ENCODE assay signal across 8 cellular contexts in the genomic region with DNA sequence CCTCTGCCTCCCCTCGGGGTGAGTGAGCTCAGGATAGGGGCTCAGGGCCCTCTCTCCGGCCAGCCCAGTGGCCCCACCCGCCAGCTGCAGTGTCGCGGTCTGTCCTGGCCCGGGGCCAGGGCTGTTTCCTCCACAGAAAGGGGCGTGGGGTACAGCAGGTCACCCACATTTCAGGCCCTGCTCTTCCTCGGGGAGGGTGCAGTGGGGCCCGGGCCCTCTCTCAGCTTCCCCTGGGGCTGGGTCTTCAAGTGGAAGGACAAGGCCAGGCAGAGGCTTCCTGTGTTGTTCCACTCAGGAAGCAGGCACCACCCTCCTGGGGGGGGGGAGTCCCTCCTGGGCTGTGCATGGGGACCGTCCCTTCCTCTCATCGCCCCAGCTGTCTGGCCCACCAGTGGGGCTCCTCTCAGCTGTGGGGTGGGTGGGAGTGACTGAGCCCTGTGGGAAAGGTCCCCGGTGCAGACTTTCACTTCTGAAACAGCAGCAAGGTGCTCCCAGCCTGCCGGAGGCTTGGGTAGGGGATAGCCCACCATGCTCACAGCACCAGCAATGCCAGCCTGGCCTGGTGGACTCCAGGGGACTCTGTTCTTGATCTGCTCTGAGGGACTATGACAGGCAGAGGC. TPM values are rescaled to one million over a fixed set of nuclear protein-coding genes. Genes with fewer than 3 reads are reported as not detected.
DNase-seq lines count a peak whose midpoint lies in the region; ATAC-seq and TF ChIP-seq lines count a peak whose summit lies in the region.

No MANE protein-coding gene starts in this region.

- H3K4me1 Mint-ChIP-seq in GM23338 = peaks cover 19% of the 10 kb centered on the region

- no peak overlapping the region for H3K27ac Mint-ChIP-seq in GM23338

- CTCF ChIA-PET in PC-9 (lab: Charles Lee) = no interaction called here

- peaks cover 20% of the 10 kb centered on the region for H3K27me3 Mint-ChIP-seq in GM23338 (ENCODE audit: insufficient read depth, low read depth, poor library complexity)

- H3K4me3 Mint-ChIP-seq in GM23338 = no peak overlapping the region

- no peak overlapping the region for H3K4me3 ChIP-seq in SJCRH30
- peak overlapping the region in 6 of 7 experiments; percentile 10 to 31 (median 23) for H3K4me3 ChIP-seq in skin epidermis
- H3K4me3 ChIP-seq in PC-9 = no peak overlapping the region
- H3K4me3 ChIP-seq in GM23338 = no peak overlapping the region
- no peak overlapping the region for H3K4me3 ChIP-seq in MG63

- POLR2A ChIA-PET in PC-9 (lab: Charles Lee; ENCODE audit: unreplicated experiment) = no interaction called here

- H3K27me3 ChIP-seq in SJCRH30 (no peaks in the 10 kb centered on the region), PC-9 (ENCODE audit: insufficient read depth, low read depth) (no peaks in the 10 kb centered on the region), GM23338 (ENCODE audit: insufficient read depth) (no peaks in the 10 kb centered on the region), MG63 (no peaks in the 10 kb centered on the region)

- H3K9me3 ChIP-seq in SJCRH30 (replicated peaks) (no peaks in the 10 kb centered on the region), PC-9 (ENCODE audit: insufficient read depth, low read depth) (no peaks in the 10 kb centered on the region), MG63 (no peaks in the 10 kb centered on the region)

- H3K27ac ChIP-seq in SJCRH30 (peak overlapping the region; percentile 9; the same call in 1 of the 2 replicates), caudate nucleus (ENCODE audit: low read depth, low read length) (peak overlapping the region; percentile 48), skin epidermis (peak overlapping the region; percentile 38 to 96 (median 73)), PC-9 (no peak overlapping the region), GM23338 (ENCODE audit: low read depth) (no peak overlapping the region)

- H3K9me3 Mint-ChIP-seq in GM23338 = no peaks in the 10 kb centered on the region

- H4K20me1 ChIP-seq in PC-9 (ENCODE audit: insufficient read depth) (no peaks in the 10 kb centered on the region), GM23338 (replicated peaks; ENCODE audit: insufficient read depth) (no peaks in the 10 kb centered on the region)

- H3K9me2 ChIP-seq in PC-9 (ENCODE audit: insufficient read depth) (no peaks in the 10 kb centered on the region), GM23338 (ENCODE audit: insufficient read depth) (no peaks in the 10 kb centered on the region)

- H3K4me1 ChIP-seq in SJCRH30 (peaks cover 50% of the 10 kb centered on the region), PC-9 (replicated peaks; ENCODE audit: insufficient read depth) (no peaks in the 10 kb centered on the region), GM23338 (ENCODE audit: insufficient read depth) (no peaks in the 10 kb centered on the region; the same call in 1 of the 2 replicates)

- TF ChIP-seq CTCF in GM13977 (IDR thresholded peaks at IDR 0.05; ENCODE audit: extremely low read depth, insufficient read depth, missing control alignments) (no peak), PC-9 (conservative IDR thresholded peaks at IDR 0.05) (no peak), GM23338 (conservative IDR thresholded peaks at IDR 0.05; ENCODE audit: low read depth in 2 of 2) (no peak)

- H2AFZ ChIP-seq in PC-9 = no peak overlapping the region
- H2AFZ ChIP-seq in GM23338 = no peak overlapping the region

- H3F3A ChIP-seq in PC-9 (ENCODE audit: insufficient read depth, low read depth) (no peaks in the 10 kb centered on the region), GM23338 (replicated peaks; ENCODE audit: low read depth) (no peaks in the 10 kb centered on the region)

- H3K36me3 ChIP-seq in SJCRH30 (no peaks in the 10 kb centered on the region), PC-9 (ENCODE audit: low read depth) (no peaks in the 10 kb centered on the region), GM23338 (ENCODE audit: insufficient read depth) (no peaks in the 10 kb centered on the region), MG63 (no peaks in the 10 kb centered on the region)

- intact Hi-C loops in PC-9 (cut with micrococcal nuclease; ENCODE audit: unreplicated experiment) = no loop called here

- H3K79me2 ChIP-seq in PC-9 (ENCODE audit: low read depth) = no peaks in the 10 kb centered on the region
- no peaks in the 10 kb centered on the region for H3K79me2 ChIP-seq in GM23338 (replicated peaks; ENCODE audit: insufficient read depth)

- DNase-seq in GM13977 (ENCODE audit: low spot score) (peak; percentile 75), SJCRH30 (peak in 1 of 2 experiments; percentile 52), caudate nucleus (lab: John Stamatoyannopoulos, UW) (peak in 1 of 61 donors; percentile 13), PC-9 (no peak), kidney glomerular epithelial cell (lab: John Stamatoyannopoulos, UW) (no peak), GM23338 (ENCODE audit: low spot score) (no peak), MG63 (no peak)

- no TSS peak for BruUV-seq in PC-9 (replicated peaks; lab: Mats Ljungman, UMichigan)

- in situ Hi-C loops in GM13977 (cut with MboI; ENCODE audit: low pct_unique_long_range_greater_than_20kb, low sequenced_read_pairs, unreplicated experiment) = no loop called here

- no peaks in the 10 kb centered on the region; the same call in 2 of the 3 replicates for H3K36me3 Mint-ChIP-seq in GM23338 (ENCODE audit: low read depth)

- no peak overlapping the region for H3K4me2 ChIP-seq in PC-9
- no peak overlapping the region for H3K4me2 ChIP-seq in GM23338

- no peak for ATAC-seq in GM23338

TF ChIP-seq in GM23338, 12 proteins besides CTCF, POLR2A, EP300 and RAD21 (continues in another document):
- TF ChIP-seq, protein P1, sequence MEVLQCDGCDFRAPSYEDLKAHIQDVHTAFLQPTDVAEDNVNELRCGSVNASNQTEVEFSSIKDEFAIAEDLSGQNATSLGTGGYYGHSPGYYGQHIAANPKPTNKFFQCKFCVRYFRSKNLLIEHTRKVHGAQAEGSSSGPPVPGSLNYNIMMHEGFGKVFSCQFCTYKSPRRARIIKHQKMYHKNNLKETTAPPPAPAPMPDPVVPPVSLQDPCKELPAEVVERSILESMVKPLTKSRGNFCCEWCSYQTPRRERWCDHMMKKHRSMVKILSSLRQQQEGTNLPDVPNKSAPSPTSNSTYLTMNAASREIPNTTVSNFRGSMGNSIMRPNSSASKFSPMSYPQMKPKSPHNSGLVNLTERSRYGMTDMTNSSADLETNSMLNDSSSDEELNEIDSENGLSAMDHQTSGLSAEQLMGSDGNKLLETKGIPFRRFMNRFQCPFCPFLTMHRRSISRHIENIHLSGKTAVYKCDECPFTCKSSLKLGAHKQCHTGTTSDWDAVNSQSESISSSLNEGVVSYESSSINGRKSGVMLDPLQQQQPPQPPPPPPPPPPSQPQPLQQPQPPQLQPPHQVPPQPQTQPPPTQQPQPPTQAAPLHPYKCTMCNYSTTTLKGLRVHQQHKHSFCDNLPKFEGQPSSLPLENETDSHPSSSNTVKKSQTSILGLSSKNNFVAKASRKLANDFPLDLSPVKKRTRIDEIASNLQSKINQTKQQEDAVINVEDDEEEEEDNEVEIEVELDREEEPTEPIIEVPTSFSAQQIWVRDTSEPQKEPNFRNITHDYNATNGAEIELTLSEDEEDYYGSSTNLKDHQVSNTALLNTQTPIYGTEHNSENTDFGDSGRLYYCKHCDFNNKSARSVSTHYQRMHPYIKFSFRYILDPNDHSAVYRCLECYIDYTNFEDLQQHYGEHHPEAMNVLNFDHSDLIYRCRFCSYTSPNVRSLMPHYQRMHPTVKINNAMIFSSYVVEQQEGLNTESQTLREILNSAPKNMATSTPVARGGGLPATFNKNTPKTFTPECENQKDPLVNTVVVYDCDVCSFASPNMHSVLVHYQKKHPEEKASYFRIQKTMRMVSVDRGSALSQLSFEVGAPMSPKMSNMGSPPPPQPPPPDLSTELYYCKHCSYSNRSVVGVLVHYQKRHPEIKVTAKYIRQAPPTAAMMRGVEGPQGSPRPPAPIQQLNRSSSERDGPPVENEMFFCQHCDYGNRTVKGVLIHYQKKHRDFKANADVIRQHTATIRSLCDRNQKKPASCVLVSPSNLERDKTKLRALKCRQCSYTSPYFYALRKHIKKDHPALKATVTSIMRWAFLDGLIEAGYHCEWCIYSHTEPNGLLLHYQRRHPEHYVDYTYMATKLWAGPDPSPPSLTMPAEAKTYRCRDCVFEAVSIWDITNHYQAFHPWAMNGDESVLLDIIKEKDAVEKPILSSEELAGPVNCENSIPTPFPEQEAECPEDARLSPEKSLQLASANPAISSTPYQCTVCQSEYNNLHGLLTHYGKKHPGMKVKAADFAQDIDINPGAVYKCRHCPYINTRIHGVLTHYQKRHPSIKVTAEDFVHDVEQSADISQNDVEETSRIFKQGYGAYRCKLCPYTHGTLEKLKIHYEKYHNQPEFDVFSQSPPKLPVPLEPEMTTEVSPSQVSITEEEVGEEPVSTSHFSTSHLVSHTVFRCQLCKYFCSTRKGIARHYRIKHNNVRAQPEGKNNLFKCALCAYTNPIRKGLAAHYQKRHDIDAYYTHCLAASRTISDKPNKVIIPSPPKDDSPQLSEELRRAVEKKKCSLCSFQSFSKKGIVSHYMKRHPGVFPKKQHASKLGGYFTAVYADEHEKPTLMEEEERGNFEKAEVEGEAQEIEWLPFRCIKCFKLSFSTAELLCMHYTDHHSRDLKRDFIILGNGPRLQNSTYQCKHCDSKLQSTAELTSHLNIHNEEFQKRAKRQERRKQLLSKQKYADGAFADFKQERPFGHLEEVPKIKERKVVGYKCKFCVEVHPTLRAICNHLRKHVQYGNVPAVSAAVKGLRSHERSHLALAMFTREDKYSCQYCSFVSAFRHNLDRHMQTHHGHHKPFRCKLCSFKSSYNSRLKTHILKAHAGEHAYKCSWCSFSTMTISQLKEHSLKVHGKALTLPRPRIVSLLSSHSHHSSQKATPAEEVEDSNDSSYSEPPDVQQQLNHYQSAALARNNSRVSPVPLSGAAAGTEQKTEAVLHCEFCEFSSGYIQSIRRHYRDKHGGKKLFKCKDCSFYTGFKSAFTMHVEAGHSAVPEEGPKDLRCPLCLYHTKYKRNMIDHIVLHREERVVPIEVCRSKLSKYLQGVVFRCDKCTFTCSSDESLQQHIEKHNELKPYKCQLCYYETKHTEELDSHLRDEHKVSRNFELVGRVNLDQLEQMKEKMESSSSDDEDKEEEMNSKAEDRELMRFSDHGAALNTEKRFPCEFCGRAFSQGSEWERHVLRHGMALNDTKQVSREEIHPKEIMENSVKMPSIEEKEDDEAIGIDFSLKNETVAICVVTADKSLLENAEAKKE (CRISPR knock-in tag; IDR thresholded peaks at IDR 0.05) = no peak

RNA-seq across cellular contexts. Expression of a gene that starts 3.7 kb away (rescaled TPM):
- total RNA-seq in SJCRH30 (2014; rRNA removed; shearing (Covaris generic)) = 0.40 and 0.63 TPM in 2 replicates
- 0.98 TPM in 1 of 2 replicates, not detected in the other for total RNA-seq in PC-9 (2021)
- total RNA-seq in GM23338 (2014; rRNA removed; shearing (Covaris generic)) = 0.14 TPM in 1 of 2 replicates, not detected in the other
- polyA plus RNA-seq in GM23338 (2016; fragmentation: Nextera tagmentation; extraction: Ambion mirVana) = 0.09 TPM in 1 of 2 replicates, not detected in the other
- not detected in 2 replicates for total RNA-seq in MG63 (2014; rRNA removed; shearing (Covaris generic); ENCODE audit: low replicate concordance)

RNA-seq across cellular contexts. Expression of a gene that starts 40.7 kb away (rescaled TPM):
- 92.3 and 98.0 TPM in 2 replicates for total RNA-seq in SJCRH30 (2014; rRNA removed; shearing (Covaris generic))
- 24.9 and 27.7 TPM in 2 replicates for total RNA-seq in PC-9 (2021)
- 62.4 and 70.7 TPM in 2 replicates for total RNA-seq in GM23338 (2014; rRNA removed; shearing (Covaris generic))
- polyA plus RNA-seq in GM23338 (2016; fragmentation: Nextera tagmentation; extraction: Ambion mirVana) = 32.6 and 37.1 TPM in 2 replicates
- 30.3 and 49.7 TPM in 2 replicates for total RNA-seq in MG63 (2014; rRNA removed; shearing (Covaris generic); ENCODE audit: low replicate concordance)

Comparison
In these comparisons a context has a peak if more than half of its experiments do, and no peak if none do; other contexts are left out.
1. H3K27ac ChIP-seq: peak in SJCRH30 (single experiment), caudate nucleus (single experiment) and skin epidermis (21 of 21); none in PC-9 (single experiment) and GM23338 (single experiment).
2. H3K4me3 ChIP-seq: peak in skin epidermis (6 of 7); none in SJCRH30 (single experiment), PC-9 (single experiment), GM23338 (single experiment) and MG63 (single experiment).